In genomic region chr9:134617246-134617645, GRCh38 we compare ENCODE assay signal across 30 cellular contexts. TPM values are rescaled to one million over a fixed set of nuclear protein-coding genes. Genes with fewer than 3 reads are reported as not detected.
DNase-seq lines count a peak whose midpoint lies in the region; ATAC-seq and TF ChIP-seq lines count a peak whose summit lies in the region.
"Had no signal": no experiment of that assay in that cellular context is flagged by ENCODE, and none has a peak within 500 bp of the region (broad histone marks: within the 10 kb centered on the region; RNA-seq: fewer than 3 reads in every experiment).

No MANE protein-coding gene starts in this region.

- H3K4me1 ChIP-seq in right atrium auricular region (no peaks in the 10 kb centered on the region), neuronal stem cell (ENCODE audit: control insufficient read depth in 2 of 2, insufficient read depth in 1 of 2, low read depth in 1 of 2, low read length in 2 of 2) (peaks cover 0 to 1% of the 10 kb centered on the region in 2 donors), aorta (ENCODE audit: control insufficient read depth in 1 of 2, insufficient read depth in 2 of 2, low read length in 2 of 2) (no peaks in the 10 kb centered on the region), vagina (no peaks in the 10 kb centered on the region)
- H3K4me1 ChIP-seq: left lung had no signal

- no peak overlapping the region for H2AFZ ChIP-seq in neuronal stem cell (ENCODE audit: low read length)

- peak overlapping the region; percentile 51 for H2BK12ac ChIP-seq in neuronal stem cell (ENCODE audit: low read length)

- H3K27me3 ChIP-seq in right atrium auricular region (no peaks in the 10 kb centered on the region), neuronal stem cell (ENCODE audit: control insufficient read depth in 3 of 3, insufficient read depth in 3 of 3, low read depth in 1 of 3, low read length in 3 of 3) (no peaks in the 10 kb centered on the region), aorta (ENCODE audit: control insufficient read depth in 1 of 2, insufficient read depth in 2 of 2, low read length in 1 of 2) (no peaks in the 10 kb centered on the region), vagina (no peaks in the 10 kb centered on the region)
- H3K27me3 ChIP-seq: BLaER1, cardiac muscle cell, sigmoid colon, tibial nerve had no signal

- H3K4me3 ChIP-seq in right atrium auricular region (no peak overlapping the region), neuronal stem cell (ENCODE audit: low read length in 2 of 2) (no peak overlapping the region), aorta (ENCODE audit: low read length in 2 of 2) (no peak overlapping the region), vagina (no peak overlapping the region)
- H3K4me3 ChIP-seq: BLaER1, cardiac muscle cell, left lung, sigmoid colon, tibial nerve had no signal

- H3K36me3 Mint-ChIP-seq in chondrocyte (ENCODE audit: low read depth), result peaks cover 6% of the 10 kb centered on the region
- H3K36me3 Mint-ChIP-seq: activated naive CD4-positive, alpha-beta T cell treated with anti-CD3 and anti-CD28 coated beads, Interleukin-2, amount 50 U/mL, for 24 hours had no signal

- H3K9ac ChIP-seq in neuronal stem cell (ENCODE audit: low read depth, low read length, poor library complexity), result no peak overlapping the region
- H3K9ac ChIP-seq: BLaER1 had no signal

- H3K4me3 Mint-ChIP-seq in chondrocyte (ENCODE audit: unreplicated experiment), result no peak overlapping the region
- H3K4me3 Mint-ChIP-seq: activated naive CD4-positive, alpha-beta T cell treated with anti-CD3 and anti-CD28 coated beads, Interleukin-2, amount 50 U/mL, for 24 hours; activated T-helper 1 cell treated with anti-CD3 and anti-CD28 coated beads, Interleukin-12 subunit alpha, Interleukin-12 subunit beta, Interleukin-2, Interleukin-4 antibody, amounts not matched to agents 30 ng/mL and 10 ng/mL and 1 ng/mL, durations not matched to agents 14 hours and 24 hours and 36 hours; effector memory CD8-positive, alpha-beta T cell had no signal

- no peak overlapping the region for H4K91ac ChIP-seq in neuronal stem cell (ENCODE audit: low read depth, low read length, poor library complexity)

- H3K4me2 ChIP-seq in neuronal stem cell (ENCODE audit: insufficient read depth, low read length, poor library complexity, severe bottlenecking), result no peak overlapping the region

- H3K27me3 Mint-ChIP-seq in chondrocyte (ENCODE audit: low read depth), result no peaks in the 10 kb centered on the region

- H3K4ac ChIP-seq in neuronal stem cell (ENCODE audit: low read length), result no peak overlapping the region

- peak overlapping the region; percentile 15 for H3K18ac ChIP-seq in neuronal stem cell (ENCODE audit: low read length)

- H3K9me3 ChIP-seq in right atrium auricular region, result peaks cover 0 to 9% of the 10 kb centered on the region in 2 donors
- H3K9me3 ChIP-seq in neuronal stem cell (replicated peaks in 1 of 2; ENCODE audit: control insufficient read depth in 2 of 2, insufficient read depth in 1 of 2, low read depth in 1 of 2, low read length in 2 of 2), result no peaks in the 10 kb centered on the region
- H3K9me3 ChIP-seq in aorta (ENCODE audit: control insufficient read depth, low read length), result no peaks in the 10 kb centered on the region
- no peaks in the 10 kb centered on the region for H3K9me3 ChIP-seq in vagina
- H3K9me3 ChIP-seq: neutrophil had no signal

- peaks cover 15% of the 10 kb centered on the region for H3K9me3 Mint-ChIP-seq in chondrocyte (ENCODE audit: low read depth)

- no peak overlapping the region for H2BK120ac ChIP-seq in neuronal stem cell (ENCODE audit: low read depth, low read length)

- no peak overlapping the region for H3K27ac ChIP-seq in right atrium auricular region
- no peak overlapping the region for H3K27ac ChIP-seq in neuronal stem cell (replicated peaks; ENCODE audit: low read length)
- H3K27ac ChIP-seq in aorta (ENCODE audit: low read depth in 1 of 2, low read length in 2 of 2), result no peak overlapping the region
- no peak overlapping the region for H3K27ac ChIP-seq in vagina
- H3K27ac ChIP-seq: BLaER1, cardiac muscle cell, left lung, neutrophil, sigmoid colon, tibial nerve had no signal

- no peaks in the 10 kb centered on the region for H3K79me1 ChIP-seq in neuronal stem cell (ENCODE audit: low read depth, low read length)

- TF ChIP-seq CTCF in right atrium auricular region (IDR thresholded peaks at IDR 0.05), result no peak
- TF ChIP-seq CTCF in chondrocyte (IDR thresholded peaks at IDR 0.05), result no peak
- TF ChIP-seq CTCF in vagina (IDR thresholded peaks at IDR 0.05), result no peak

- H4K8ac ChIP-seq in neuronal stem cell (ENCODE audit: low read depth, low read length), result no peak overlapping the region

- H3K23ac ChIP-seq in neuronal stem cell (ENCODE audit: low read depth, low read length, poor library complexity), result no peak overlapping the region

- WGBS in neuronal stem cell (ENCODE audit: extremely low coverage in 2 of 2, insufficient read length in 2 of 2, insufficient replicate concordance in 1 of 2), 2 donors, result no CpG with 5 or more reads among the region's 8 CpGs
- WGBS in aorta, 2 donors, result 95 to 98% methylated on average over 8 of the region's 8 CpGs

- peak overlapping the region; percentile 84 for H3K27ac Mint-ChIP-seq in chondrocyte (ENCODE audit: unreplicated experiment)
- H3K27ac Mint-ChIP-seq: activated naive CD4-positive, alpha-beta T cell treated with anti-CD3 and anti-CD28 coated beads, Interleukin-2, amount 50 U/mL, for 24 hours; activated T-helper 1 cell treated with anti-CD3 and anti-CD28 coated beads, Interleukin-12 subunit alpha, Interleukin-12 subunit beta, Interleukin-2, Interleukin-4 antibody, amounts not matched to agents 30 ng/mL and 10 ng/mL and 1 ng/mL, durations not matched to agents 14 hours and 24 hours and 36 hours; effector memory CD8-positive, alpha-beta T cell; progenitor cell of endocrine pancreas had no signal

- intact Hi-C loops in Right ventricle myocardium inferior (cut with DNase I), result no loop called here
- intact Hi-C loops in aorta (cut with DNase I), result no loop called here
- intact Hi-C loops in vagina (cut with DNase I), result no loop called here

- H2BK5ac ChIP-seq in neuronal stem cell (ENCODE audit: low read length), result no peak overlapping the region

- peak overlapping the region; percentile 43 for H2BK15ac ChIP-seq in neuronal stem cell (ENCODE audit: low read length)

- no peak for ATAC-seq in Right ventricle myocardium inferior
- no peak for ATAC-seq in aorta (ENCODE audit: low FRiP score)
- ATAC-seq: effector memory CD8-positive, alpha-beta T cell; left lung; Panc1 had no signal

- no peak overlapping the region for H3K14ac ChIP-seq in neuronal stem cell (ENCODE audit: low read length)

- peaks cover 47% of the 10 kb centered on the region for H3K4me1 Mint-ChIP-seq in chondrocyte (ENCODE audit: low read depth)
- H3K4me1 Mint-ChIP-seq: activated naive CD4-positive, alpha-beta T cell treated with anti-CD3 and anti-CD28 coated beads, Interleukin-2, amount 50 U/mL, for 24 hours had no signal

- DNase-seq in right atrium auricular region (ENCODE audit: low spot score) (peak; percentile 23), Right ventricle myocardium inferior (ENCODE audit: missing footprints) (no peak), chondrocyte (ENCODE audit: low spot score) (no peak), neuronal stem cell (ENCODE audit: low spot score) (no peak), aorta (peak; percentile 17 to 25), NCI-H2029 (lab: John Stamatoyannopoulos, UW) (no peak), vagina (ENCODE audit: extremely low spot score in 2 of 2) (no peak)
- DNase-seq: activated CD4-positive, alpha-beta T cell treated with anti-CD3 and anti-CD28 coated beads, Interleukin-2, amount 50 U/mL, for 1 hour; cortex of kidney; effector memory CD8-positive, alpha-beta T cell; EL; erythroblast; Kasumi-1; NCI-H1436; NCI-H2107; NCI-H446; NCI-H748 treated with DMSO at 0.1 percent for 48 hours; sigmoid colon; stimulated activated CD4-positive, alpha-beta T cell treated with anti-CD3 and anti-CD28 coated beads, Interleukin-4, amount 100 ng/mL, for 24 hours; SW 1271; T-helper 9 cell had no signal

- H3K36me3 ChIP-seq in right atrium auricular region (no peaks in the 10 kb centered on the region), neuronal stem cell (replicated peaks in 1 of 2; ENCODE audit: control insufficient read depth in 2 of 2, insufficient read depth in 2 of 2, low read length in 2 of 2) (no peaks in the 10 kb centered on the region), aorta (ENCODE audit: control insufficient read depth in 1 of 2, insufficient read depth in 2 of 2, low read length in 1 of 2) (no peaks in the 10 kb centered on the region), vagina (no peaks in the 10 kb centered on the region)
- H3K36me3 ChIP-seq: BLaER1, cardiac muscle cell, left lung, neutrophil, sigmoid colon, tibial nerve had no signal

- peak overlapping the region; percentile 25 for H2AK5ac ChIP-seq in neuronal stem cell (ENCODE audit: low read depth, low read length)

- TF ChIP-seq POLR2A in vagina (IDR thresholded peaks at IDR 0.05), result no peak

RNA-seq across cellular contexts. Expression of gene COL5A1, which starts 24.4 kb away (rescaled TPM):
- total RNA-seq in right atrium auricular region, result 10 to 100 TPM; 10.9 to 22.0 TPM
- 18.7 TPM for total RNA-seq in Right ventricle myocardium inferior
- 2,235 to 2,410 TPM (median 2,315 TPM) in 3 replicates for total RNA-seq in chondrocyte
- 10.1 TPM for polyA plus RNA-seq in neuronal stem cell (2013, experiment 1 of 2)
- polyA plus RNA-seq in neuronal stem cell (2013, experiment 2 of 2), result 10.2 TPM
- total RNA-seq in aorta, result 100 to 1,000 TPM; 108 to 159 TPM
- 10 to 100 TPM; 18.7 to 57.7 TPM for polyA plus RNA-seq in aorta
- total RNA-seq in vagina, result 36.6 TPM
- total RNA-seq: activated T-helper 1 cell treated with anti-CD3 and anti-CD28 coated beads, Interleukin-12 subunit alpha, Interleukin-12 subunit beta, Interleukin-2, Interleukin-4 antibody, amounts not matched to agents 30 ng/mL and 10 ng/mL and 1 ng/mL, durations not matched to agents 14 hours and 24 hours and 36 hours had no signal

Comparison
In these comparisons a context has a peak if more than half of its experiments do, and no peak if none do; other contexts are left out.
1. DNase-seq: peak in right atrium auricular region (single experiment) and aorta (2 of 2); none in Right ventricle myocardium inferior (single experiment), chondrocyte (single experiment), neuronal stem cell (single experiment), NCI-H2029 (single experiment) and vagina (0 of 2).
2. RNA of gene COL5A1, which starts 24.4 kb away (total RNA-seq): 2,235 to 2,410 TPM in chondrocyte; 108 to 159 TPM in aorta, 36.6 TPM in vagina (single experiment), 10.9 to 22.0 TPM in right atrium auricular region and 18.7 TPM in Right ventricle myocardium inferior (single experiment); every median in the first group is over 10 times any median in the second.